In the genomic region with DNA sequence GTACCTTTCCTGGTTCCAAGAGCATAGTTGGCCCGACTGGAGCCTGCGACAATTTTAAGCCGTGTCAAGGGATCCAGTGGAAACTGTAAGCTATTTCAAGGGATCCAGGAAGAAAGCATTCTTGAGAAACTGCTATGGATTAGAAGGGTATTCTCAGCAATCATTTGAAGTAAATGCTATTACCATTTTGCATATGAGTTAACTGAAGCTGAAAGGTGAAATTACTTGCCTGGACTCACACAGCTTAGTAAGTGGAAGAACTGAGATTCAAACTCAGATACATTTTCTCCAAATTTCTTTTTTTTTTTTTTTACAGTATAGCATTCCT, we compare ENCODE assay signal across 8 cellular contexts. TPM values are rescaled to one million over a fixed set of nuclear protein-coding genes. Genes with fewer than 3 reads are reported as not detected.
DNase-seq lines count a peak whose midpoint lies in the region; ATAC-seq and TF ChIP-seq lines count a peak whose summit lies in the region.

No MANE protein-coding gene starts in this region.

- H2AFZ ChIP-seq in OCI-LY3 (ENCODE audit: low read depth, low read length) = peak overlapping the region; percentile 95

- TF ChIP-seq CTCF in GM12864 (IDR thresholded peaks at IDR 0.05; ENCODE audit: low read depth, low read length, missing control alignments) (no peak), OCI-LY3 (IDR thresholded peaks at IDR 0.05; ENCODE audit: low read depth, low read length) (no peak), progenitor cell of endocrine pancreas (IDR thresholded peaks at IDR 0.05; ENCODE audit: unreplicated experiment) (no peak)

- peaks cover 5% of the 10 kb centered on the region; the same call in 1 of the 2 replicates for H3K79me2 ChIP-seq in OCI-LY3 (ENCODE audit: low read length)

- peak overlapping the region; percentile 96 for H3K27ac Mint-ChIP-seq in progenitor cell of endocrine pancreas

- H3K4me2 ChIP-seq in OCI-LY3 (ENCODE audit: low read length) = peak overlapping the region; percentile 99

- H3K4me3 Mint-ChIP-seq in progenitor cell of endocrine pancreas (ENCODE audit: low read depth) = peak overlapping the region; percentile 91

- peaks cover 9% of the 10 kb centered on the region for H3K9me3 Mint-ChIP-seq in progenitor cell of endocrine pancreas (ENCODE audit: low read depth)

- H3K36me3 Mint-ChIP-seq in progenitor cell of endocrine pancreas (ENCODE audit: insufficient read depth) = peaks cover 2% of the 10 kb centered on the region

- peaks cover 19% of the 10 kb centered on the region for H3K4me1 Mint-ChIP-seq in progenitor cell of endocrine pancreas (ENCODE audit: low read depth)

- DNase-seq in GM12864 (ENCODE audit: low read depth) = no peak
- DNase-seq in progenitor cell of endocrine pancreas (ENCODE audit: low spot score, unreplicated experiment) = no peak
- DNase-seq in C1 segment of cervical spinal cord (lab: John Stamatoyannopoulos, UW) = no peak
- no peak for DNase-seq in dermis blood vessel endothelial cell
- no peak for DNase-seq in GDM1 (lab: John Stamatoyannopoulos, UW)

- peak overlapping the region; percentile 42 for H3K27ac ChIP-seq in OCI-LY3 (ENCODE audit: low read length)
- H3K27ac ChIP-seq in esophagus (ENCODE audit: low read depth in 2 of 2, low read length in 1 of 2) = peak overlapping the region; percentile 85 to 94

- peaks cover 16% of the 10 kb centered on the region for H3K4me1 ChIP-seq in OCI-LY3 (ENCODE audit: low read length)
- no peaks in the 10 kb centered on the region for H3K4me1 ChIP-seq in esophagus (ENCODE audit: control insufficient read depth in 2 of 2, insufficient read depth in 2 of 2, low read length in 1 of 2)

- no peaks in the 10 kb centered on the region for H4K20me1 ChIP-seq in OCI-LY3 (ENCODE audit: insufficient read depth, low read length)

- WGBS in esophagus, 2 donors = 0 to 1% methylated on average over 3 of the region's 3 CpGs

- no peak for ATAC-seq in HG03095 (IDR thresholded peaks at IDR 0.05; ENCODE audit: unreplicated experiment)

- peak overlapping the region; percentile 84 for H3K9ac ChIP-seq in OCI-LY3 (ENCODE audit: low read length)

- H3K4me3 ChIP-seq in GM12864 (ENCODE audit: low read depth, low read length) = peak overlapping the region; percentile 59
- peak overlapping the region; percentile 100 for H3K4me3 ChIP-seq in OCI-LY3 (ENCODE audit: low read length)
- H3K4me3 ChIP-seq in esophagus (ENCODE audit: low read depth in 1 of 2, low read length in 2 of 2) = peak overlapping the region; percentile 62 to 75

- H3K27me3 ChIP-seq in OCI-LY3 (ENCODE audit: low read depth, low read length) (no peaks in the 10 kb centered on the region), esophagus (ENCODE audit: control insufficient read depth in 1 of 2, insufficient read depth in 2 of 2, low read length in 2 of 2) (no peaks in the 10 kb centered on the region)

- H3K9me3 ChIP-seq in OCI-LY3 (ENCODE audit: insufficient read depth, low read length) (no peaks in the 10 kb centered on the region), esophagus (ENCODE audit: control insufficient read depth in 2 of 2, insufficient read depth in 1 of 2, low read depth in 1 of 2, low read length in 1 of 2) (no peaks in the 10 kb centered on the region)

- H3K36me3 ChIP-seq in OCI-LY3 (replicated peaks; ENCODE audit: low read depth, low read length) (peaks cover 8% of the 10 kb centered on the region), esophagus (ENCODE audit: control insufficient read depth in 2 of 2, insufficient read depth in 2 of 2, low read length in 1 of 2) (no peaks in the 10 kb centered on the region)

- H3K27me3 Mint-ChIP-seq in progenitor cell of endocrine pancreas = peaks cover 3% of the 10 kb centered on the region

RNA-seq across cellular contexts. Expression of a gene that starts 0.6 kb away (rescaled TPM):
- 1 to 10 TPM; 1.3 to 1.7 TPM for polyA plus RNA-seq in esophagus
- 5.0 and 5.2 TPM in 2 replicates for total RNA-seq in progenitor cell of endocrine pancreas
- total RNA-seq in dermis blood vessel endothelial cell = 3.3 and 4.4 TPM in 2 replicates

RNA-seq across cellular contexts. Expression of a gene that starts 23.5 kb away (rescaled TPM):
- 1 to 10 TPM; 3.6 to 4.3 TPM for polyA plus RNA-seq in esophagus
- total RNA-seq in progenitor cell of endocrine pancreas = 14.8 and 16.4 TPM in 2 replicates
- 6.7 and 11.9 TPM in 2 replicates for total RNA-seq in dermis blood vessel endothelial cell

RNA-seq across cellular contexts. Expression of a gene that starts 54.9 kb away (rescaled TPM):
- 1 to 10 TPM; 1.4 to 3.1 TPM for polyA plus RNA-seq in esophagus
- total RNA-seq in progenitor cell of endocrine pancreas (4.6 and 5.2 TPM in 2 replicates), dermis blood vessel endothelial cell (2.1 and 4.1 TPM in 2 replicates)
